In the genomic region with DNA sequence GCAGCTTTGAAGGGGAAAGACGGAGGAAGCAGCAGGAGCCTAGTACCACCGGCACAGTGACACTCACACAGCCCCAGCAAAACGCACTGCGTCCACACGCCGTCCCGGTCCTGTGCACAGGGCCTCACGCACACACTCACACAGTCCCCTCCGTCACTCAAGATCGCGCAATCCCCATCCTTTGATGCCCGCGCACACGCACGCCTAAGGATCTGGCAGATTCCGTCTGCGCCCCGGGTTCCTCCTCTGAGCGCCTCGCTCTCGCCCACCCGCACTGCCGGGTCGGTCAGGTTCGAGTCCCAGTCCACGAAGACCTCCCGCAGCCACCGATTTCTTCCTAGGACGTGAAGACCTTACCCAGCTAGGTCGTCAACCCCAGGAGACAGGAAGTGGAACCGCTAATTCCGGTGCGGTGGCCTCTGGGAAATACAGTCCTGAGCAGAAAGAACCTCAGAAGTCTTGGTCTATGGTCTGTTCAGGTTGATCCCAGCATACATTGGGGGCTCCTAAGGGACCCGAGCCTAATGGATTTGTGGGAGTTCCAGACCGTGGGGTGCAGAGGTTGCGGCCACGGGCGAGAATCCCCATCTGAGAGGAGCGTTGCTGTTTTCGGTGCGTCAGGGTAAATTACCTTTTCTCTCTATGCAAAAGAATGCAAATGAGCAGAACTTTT, we compare ENCODE assay signal across 8 cellular contexts. TPM values are rescaled to one million over a fixed set of nuclear protein-coding genes. Genes with fewer than 3 reads are reported as not detected.
DNase-seq lines count a peak whose midpoint lies in the region; ATAC-seq and TF ChIP-seq lines count a peak whose summit lies in the region.

ZNF780B (minus strand) TSS at position 400 of the 673 bp plus-strand sequence. CDS start 5,899 bp downstream, outside the sequence.

- peak within 1 kb of the TSS; percentile 67 for H3K27ac ChIP-seq in C4-2B
- no peak within 1 kb of the TSS for H3K27ac ChIP-seq in HUES48 (ENCODE audit: low read depth, low read length)
- peak within 1 kb of the TSS; percentile 77 to 79 (median 78) for H3K27ac ChIP-seq in esophagus muscularis mucosa (replicated peaks in 1 of 4)
- peak within 1 kb of the TSS; percentile 39 for H3K27ac ChIP-seq in muscle layer of colon (ENCODE audit: low read depth, low read length)

- DNase-seq in OCI-M1 (lab: John Stamatoyannopoulos, UW) = peak; percentile 87
- peak; percentile 55 for DNase-seq in activated T-cell treated with anti-CD3 and anti-CD28 coated beads for 4 hours
- DNase-seq in esophagus muscularis mucosa (ENCODE audit: extremely low spot score) = peak; percentile 92
- peak; percentile 37 to 48 for DNase-seq in stimulated activated CD8-positive, alpha-beta memory T cell treated with anti-CD3 and anti-CD28 coated beads, Interleukin-7, amount 100 ng/mL, for 1 hour (ENCODE audit: low read depth in 2 of 2)

- TF ChIP-seq CTCF in C4-2B (conservative IDR thresholded peaks at IDR 0.05) (no peak), esophagus muscularis mucosa (IDR thresholded peaks at IDR 0.05) (peak in 1 of 3 experiments; percentile 4)

- no peak for TF ChIP-seq POLR2A in esophagus muscularis mucosa (IDR thresholded peaks at IDR 0.05; ENCODE audit: low read depth)

- TF ChIP-seq EP300 in esophagus muscularis mucosa (IDR thresholded peaks at IDR 0.05) = no peak

- H3K4me1 ChIP-seq in HUES48 (ENCODE audit: control insufficient read depth, insufficient read depth, low read length) (peaks cover 7% of the 10 kb centered on the region; the same call in 1 of the 2 replicates), esophagus muscularis mucosa (peaks cover 13 to 23% (median 20%) of the 10 kb centered on the region in 4 donors), muscle layer of colon (ENCODE audit: insufficient read depth, low read length) (peaks cover 14% of the 10 kb centered on the region)

- no peaks in the 10 kb centered on the region for H3K36me3 ChIP-seq in HUES48 (ENCODE audit: control insufficient read depth, insufficient read depth, low read length)
- H3K36me3 ChIP-seq in esophagus muscularis mucosa = no peaks in the 10 kb centered on the region
- no peaks in the 10 kb centered on the region for H3K36me3 ChIP-seq in muscle layer of colon (ENCODE audit: insufficient read depth, low read length)

- ATAC-seq in GM19397 (IDR thresholded peaks at IDR 0.05; ENCODE audit: unreplicated experiment) = peak; percentile 81

- H3K9me3 ChIP-seq in HUES48 (ENCODE audit: control insufficient read depth, insufficient read depth, low read length) = peaks cover 19% of the 10 kb centered on the region
- peaks cover 0 to 12% (median 9%) of the 10 kb centered on the region in 4 donors for H3K9me3 ChIP-seq in esophagus muscularis mucosa
- no peaks in the 10 kb centered on the region for H3K9me3 ChIP-seq in muscle layer of colon (ENCODE audit: low read length)

- under 1% methylated on average over 35 of the region's 41 CpGs for WGBS in esophagus muscularis mucosa

- H3K27me3 ChIP-seq in HUES48 (ENCODE audit: control insufficient read depth, insufficient read depth, low read length) (no peaks in the 10 kb centered on the region), esophagus muscularis mucosa (no peaks in the 10 kb centered on the region), muscle layer of colon (ENCODE audit: control insufficient read depth in 1 of 2, insufficient read depth in 2 of 2, low read length in 2 of 2) (no peaks in the 10 kb centered on the region)

- H3K4me3 ChIP-seq in HUES48 (ENCODE audit: low read depth, low read length) (peak within 1 kb of the TSS; percentile 90), esophagus muscularis mucosa (peak within 1 kb of the TSS; percentile 63 to 85 (median 75)), muscle layer of colon (ENCODE audit: low read depth in 1 of 2, low read length in 2 of 2) (peak within 1 kb of the TSS; percentile 90 to 97)

- peak within 1 kb of the TSS; percentile 24 for H3K9ac ChIP-seq in HUES48 (ENCODE audit: low read depth, low read length)
- peak within 1 kb of the TSS; percentile 66 for H3K9ac ChIP-seq in muscle layer of colon (ENCODE audit: low read length)

- intact Hi-C loops in esophagus muscularis mucosa (cut with DNase I) = no loop called here

RNA-seq across cellular contexts. Expression of gene ZNF780B, which starts in this region (rescaled TPM):
- total RNA-seq in esophagus muscularis mucosa = 10 to 100 TPM in 3 of 4 donors, 1 to 10 TPM in 1; 8.6 to 23.3 (median 18.0) TPM
